In genomic region chr6:34514593-34515472, GRCh38 we compare ENCODE assay signal across 1 cellular context.
TF ChIP-seq lines count a peak whose summit lies in the region.

No MANE protein-coding gene starts in this region.

TF ChIP-seq in GM23338, 12 proteins besides CTCF, POLR2A, EP300 and RAD21 (continued from another document):
- TF ChIP-seq ZNF462 (CRISPR knock-in tag; IDR thresholded peaks at IDR 0.05) (no peak), EZH2phosphoT487 (IDR thresholded peaks at IDR 0.05; ENCODE audit: unreplicated experiment) (no peak), JUNB (IDR thresholded peaks at IDR 0.05; ENCODE audit: unreplicated experiment) (no peak), NANOG (IDR thresholded peaks at IDR 0.05; ENCODE audit: borderline replicate concordance) (no peak), CREB1 (CRISPR knock-in tag; IDR thresholded peaks at IDR 0.05; ENCODE audit: low read depth) (no peak), STAT1 (IDR thresholded peaks at IDR 0.05; ENCODE audit: unreplicated experiment) (no peak), EZH2 (IDR thresholded peaks at IDR 0.05; ENCODE audit: low read depth, unreplicated experiment) (no peak), ZNF114 (CRISPR knock-in tag; IDR thresholded peaks at IDR 0.05) (no peak), ETS1 (IDR thresholded peaks at IDR 0.05) (no peak), ZNF331 (CRISPR knock-in tag; IDR thresholded peaks at IDR 0.05; ENCODE audit: low read depth) (no peak), POLR2AphosphoS5 (IDR thresholded peaks at IDR 0.05; ENCODE audit: low read depth) (no peak)
TF ChIP-seq in GM23338: peak in this region for 0.
